8 cellular contexts compared by ENCODE assay signal in the genomic region with DNA sequence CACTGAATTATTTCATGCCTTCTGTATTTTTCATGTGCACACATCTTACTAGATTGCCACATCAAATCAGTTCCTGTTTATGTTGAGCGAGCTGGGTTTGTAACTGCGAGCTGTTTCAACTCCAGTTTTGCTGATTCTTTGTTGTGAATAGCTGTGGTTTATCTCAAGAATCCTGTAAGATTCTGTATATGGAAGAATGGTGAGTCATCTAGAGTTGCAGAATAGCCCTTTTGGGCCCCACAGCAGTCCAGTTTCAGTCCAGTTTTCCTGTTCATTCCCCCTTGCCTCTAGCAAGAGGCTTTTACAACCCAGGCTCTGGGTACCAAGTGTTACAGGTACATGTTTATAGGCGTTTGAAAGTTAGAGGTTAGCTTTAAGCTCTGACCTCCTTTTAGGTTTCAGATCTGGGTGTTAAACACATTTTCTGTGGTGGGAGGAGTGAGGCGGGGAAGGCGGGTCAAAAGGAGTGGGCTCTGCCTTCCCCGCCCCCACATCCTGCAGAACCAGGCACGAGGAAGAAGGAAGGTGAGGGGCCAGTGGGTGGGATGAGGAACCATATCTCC. TPM values are rescaled to one million over a fixed set of nuclear protein-coding genes. Genes with fewer than 3 reads are reported as not detected.
A peak's percentile ranks its signal among the peaks of the same experiment; 100 is the strongest.
DNase-seq lines count a peak whose midpoint lies in the region; ATAC-seq, FAIRE-seq and TF ChIP-seq lines count a peak whose summit lies in the region.

No MANE protein-coding gene starts in this region.

- DNase-seq in GM18507 (ENCODE audit: extremely low spot score, insufficient read length, low read depth) = peak; percentile 28
- DNase-seq in NOMO-1 treated with dmso at 0.1 percent for 144 hours (lab: John Stamatoyannopoulos, UW; ENCODE audit: unreplicated experiment) = peak; percentile 86
- DNase-seq in left ventricle myocardium inferior = no peak
- DNase-seq in smooth muscle cell (lab: John Stamatoyannopoulos, UW; ENCODE audit: unreplicated experiment) = no peak
- DNase-seq in NCI-H2029 treated with DMSO at 0.1 percent for 48 hours (lab: John Stamatoyannopoulos, UW) = no peak
- DNase-seq in BE2C = no peak

- H3F3A ChIP-seq in smooth muscle cell (ENCODE audit: low read depth) = peaks cover 22% of the 10 kb centered on the region

- H3K9me3 ChIP-seq in left ventricle myocardium inferior (replicated peaks) (no peaks in the 10 kb centered on the region), smooth muscle cell (replicated peaks; ENCODE audit: low read depth) (no peaks in the 10 kb centered on the region), BE2C (no peaks in the 10 kb centered on the region)

- H3K4me3 Mint-ChIP-seq in activated naive CD8-positive, alpha-beta T cell = peak overlapping the region; percentile 74

- H3K4me1 ChIP-seq in left ventricle myocardium inferior (peaks cover 53% of the 10 kb centered on the region), smooth muscle cell (ENCODE audit: low read depth) (peaks cover 31% of the 10 kb centered on the region), BE2C (peaks cover 7% of the 10 kb centered on the region; the same call in 1 of the 2 replicates)

- H2AFZ ChIP-seq in smooth muscle cell (ENCODE audit: low read depth) = no peak overlapping the region

- 7% methylated on average over 7 of the region's 7 CpGs for WGBS in smooth muscle cell (ENCODE audit: low lambda C conversion rate)

- no peaks in the 10 kb centered on the region for H3K9me3 Mint-ChIP-seq in activated naive CD8-positive, alpha-beta T cell (ENCODE audit: low read depth)

- FAIRE-seq in GM18507 (lab: Jason Lieb, UNC) = peak; percentile 75

- H3K4me3 ChIP-seq in left ventricle myocardium inferior (no peak overlapping the region), smooth muscle cell (peak overlapping the region; percentile 27), BE2C (ENCODE audit: low read depth, low read length) (no peak overlapping the region)

- H3K27me3 Mint-ChIP-seq in activated naive CD8-positive, alpha-beta T cell = no peaks in the 10 kb centered on the region

- peak overlapping the region; percentile 62 for H3K9ac ChIP-seq in smooth muscle cell (ENCODE audit: low read depth)

- H3K27me3 ChIP-seq in left ventricle myocardium inferior (ENCODE audit: low read depth) = no peaks in the 10 kb centered on the region
- no peaks in the 10 kb centered on the region for H3K27me3 ChIP-seq in smooth muscle cell (ENCODE audit: low read depth)
- H3K27me3 ChIP-seq in BE2C = no peaks in the 10 kb centered on the region

- H3K4me1 Mint-ChIP-seq in activated naive CD8-positive, alpha-beta T cell (ENCODE audit: low read depth) = peaks cover 65% of the 10 kb centered on the region

- H3K79me2 ChIP-seq in smooth muscle cell (ENCODE audit: low read depth) = peaks cover 6% of the 10 kb centered on the region

- peak overlapping the region; percentile 60 for H3K27ac ChIP-seq in left ventricle myocardium inferior (replicated peaks)
- peak overlapping the region; percentile 95 for H3K27ac ChIP-seq in smooth muscle cell (ENCODE audit: low read depth)

- peak overlapping the region; percentile 84 for H3K4me2 ChIP-seq in smooth muscle cell

- H3K27ac Mint-ChIP-seq in activated naive CD8-positive, alpha-beta T cell = peak overlapping the region; percentile 82

- no peaks in the 10 kb centered on the region for H4K20me1 ChIP-seq in smooth muscle cell (ENCODE audit: low read depth)

- peak; percentile 65 for ATAC-seq in HG02678 (IDR thresholded peaks at IDR 0.05; ENCODE audit: unreplicated experiment)

- H3K36me3 ChIP-seq in left ventricle myocardium inferior (no peaks in the 10 kb centered on the region), smooth muscle cell (ENCODE audit: low read depth) (no peaks in the 10 kb centered on the region), BE2C (no peaks in the 10 kb centered on the region)

- no peaks in the 10 kb centered on the region for H3K36me3 Mint-ChIP-seq in activated naive CD8-positive, alpha-beta T cell

- TF ChIP-seq CTCF in left ventricle myocardium inferior (IDR thresholded peaks at IDR 0.05; ENCODE audit: borderline replicate concordance) (no peak), smooth muscle cell (IDR thresholded peaks at IDR 0.05; ENCODE audit: borderline replicate concordance, insufficient read depth, poor library complexity, severe bottlenecking) (no peak), BE2C (IDR thresholded peaks at IDR 0.05; ENCODE audit: low read depth, low read length) (no peak)

- intact Hi-C loops in left ventricle myocardium inferior (cut with micrococcal nuclease) = no loop called here

RNA-seq across cellular contexts. Expression of gene TBC1D14, which starts 32.7 kb away (rescaled TPM):
- total RNA-seq in left ventricle myocardium inferior (36.1 TPM), smooth muscle cell (24.4 and 31.6 TPM in 2 replicates)
- 13.0 and 20.9 TPM in 2 replicates for polyA plus RNA-seq in smooth muscle cell
- 54.8 TPM for polyA plus RNA-seq in BE2C (2012; ENCODE audit: insufficient read depth, insufficient read length, low read depth)

Comparison
In these comparisons a context has a peak if more than half of its experiments do, and no peak if none do; other contexts are left out.
1. DNase-seq: peak in GM18507 (single experiment) and NOMO-1 treated with dmso at 0.1 percent for 144 hours (single experiment); none in left ventricle myocardium inferior (single experiment), smooth muscle cell (single experiment), NCI-H2029 treated with DMSO at 0.1 percent for 48 hours (single experiment) and BE2C (single experiment).